Comparison of ENCODE assay signal across 31 cellular contexts in the genomic region with DNA sequence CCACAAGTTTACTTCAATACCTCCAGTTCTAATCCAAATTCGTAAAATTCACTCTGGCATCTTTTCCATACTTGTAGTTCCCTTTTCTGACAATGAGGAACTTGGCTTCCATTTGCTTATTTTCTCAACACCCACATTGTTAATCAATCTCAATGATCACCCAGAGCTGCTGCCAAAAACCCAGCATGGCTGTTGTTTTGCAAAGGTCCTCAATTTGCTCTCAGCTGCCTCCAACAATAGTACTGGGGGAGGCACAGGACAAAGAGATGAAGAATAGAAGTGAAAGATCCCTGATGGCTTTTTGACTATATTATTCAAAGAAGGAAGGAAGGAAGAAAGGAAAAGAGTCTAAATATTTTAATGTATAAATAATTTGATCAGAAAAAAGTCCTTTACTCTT.
"Had no signal": no experiment of that assay in that cellular context is flagged by ENCODE, and none has a peak within 500 bp of the region (broad histone marks: within the 10 kb centered on the region; RNA-seq: fewer than 3 reads in every experiment).

No MANE protein-coding gene starts in this region.

- H3K4me1 Mint-ChIP-seq: activated B cell treated with CpG ODN at 0.5 μM for 24 hours; activated CD4-positive, alpha-beta T cell treated with anti-CD3 and anti-CD28 coated beads, Interleukin-2, amount 10 ng/mL, durations not matched to agents 24 days and 14 days; activated CD8-positive, alpha-beta memory T cell treated with anti-CD3 and anti-CD28 coated beads, Interleukin-2, amount 10 ng/mL, durations not matched to agents 7 days and 5 days; activated naive CD8-positive, alpha-beta T cell treated with anti-CD3 and anti-CD28 coated beads, Interleukin-2, amount 50 U/mL, for 24 hours; central memory CD8-positive, alpha-beta T cell had no signal

- H3K4me1 ChIP-seq: ascending aorta, body of pancreas, SJSA1 had no signal

- H3K27ac ChIP-seq: ascending aorta, body of pancreas, SJSA1 had no signal

- H3K36me3 ChIP-seq: ascending aorta, SJSA1 had no signal

- H3K4me3 ChIP-seq: ascending aorta, body of pancreas, SJSA1 had no signal

- H3K27ac Mint-ChIP-seq: activated B cell treated with CpG ODN at 0.5 μM for 24 hours; activated CD4-positive, alpha-beta T cell treated with anti-CD3 and anti-CD28 coated beads, Interleukin-2, amount 10 ng/mL, durations not matched to agents 24 days and 14 days; activated CD8-positive, alpha-beta memory T cell treated with anti-CD3 and anti-CD28 coated beads, Interleukin-2, amount 10 ng/mL, durations not matched to agents 7 days and 5 days; activated naive CD4-positive, alpha-beta T cell treated with anti-CD3 and anti-CD28 coated beads, Interleukin-2, amount 50 U/mL, for 72 hours; activated naive CD8-positive, alpha-beta T cell treated with anti-CD3 and anti-CD28 coated beads, Interleukin-2, amount 50 U/mL, for 24 hours; activated T-cell treated with anti-CD3 and anti-CD28 coated beads, Interleukin-2, amount 50 U/mL, for 24 hours; activated T-helper 1 cell treated with anti-CD3 and anti-CD28 coated beads, Interleukin-12 subunit alpha, Interleukin-12 subunit beta, Interleukin-2, Interleukin-4 antibody, amounts not matched to agents 30 ng/mL and 10 ng/mL and 1 ng/mL, durations not matched to agents 14 hours and 24 hours and 36 hours had no signal

- H3K36me3 Mint-ChIP-seq: activated CD8-positive, alpha-beta memory T cell treated with anti-CD3 and anti-CD28 coated beads, Interleukin-2, amount 10 ng/mL, durations not matched to agents 7 days and 5 days; activated naive CD4-positive, alpha-beta T cell treated with anti-CD3 and anti-CD28 coated beads, Interleukin-2, amount 50 U/mL, for 72 hours had no signal

- DNase-seq: activated B cell treated with CpG ODN at 0.5 μM for 24 hours; activated CD4-positive, alpha-beta T cell treated with anti-CD3 and anti-CD28 coated beads for 1 hour; activated CD4-positive, alpha-beta T cell treated with anti-CD3 and anti-CD28 coated beads, Interleukin-2, amount 10 ng/mL, durations not matched to agents 24 days and 14 days; activated CD4-positive, alpha-beta T cell treated with anti-CD3 and anti-CD28 coated beads, Interleukin-2, amount 50 U/mL, for 48 hours; activated CD8-positive, alpha-beta memory T cell treated with anti-CD3 and anti-CD28 coated beads, Interleukin-2, amount 10 ng/mL, durations not matched to agents 7 days and 5 days; activated effector memory CD4-positive, alpha-beta T cell treated with Interleukin-2 at 50 U/mL for 16 hours; activated naive CD4-positive, alpha-beta T cell treated with Interleukin-2 at 50 U/mL for 16 hours; activated naive CD8-positive, alpha-beta T cell treated with anti-CD3 and anti-CD28 coated beads, Interleukin-2, amount 50 U/mL, for 24 hours; activated T-cell treated with anti-CD3 and anti-CD28 coated beads, Interleukin-2, amount 50 U/mL, for 24 hours; amniotic stem cell; body of pancreas; MM.1S; NCI-H1048; NCI-H1417 treated with DMSO at 0.1 percent for 48 hours; NCI-H1694; NCI-H2029; NCI-H2107; NCI-H2171 treated with DMSO at 0.1 percent for 48 hours; NCI-H345; NCI-H510A; NCI-H526 treated with DMSO at 0.1 percent for 48 hours; NK-92 treated with Interleukin-12 subunit alpha and Interleukin-12 subunit beta, amount 100 ng/mL, for 24 hours; PC-3; SHP77; SW 1271 had no signal

- H3K27me3 Mint-ChIP-seq: activated B cell treated with CpG ODN at 0.5 μM for 24 hours; activated CD4-positive, alpha-beta T cell treated with anti-CD3 and anti-CD28 coated beads, Interleukin-2, amount 10 ng/mL, durations not matched to agents 24 days and 14 days; activated CD8-positive, alpha-beta memory T cell treated with anti-CD3 and anti-CD28 coated beads, Interleukin-2, amount 10 ng/mL, durations not matched to agents 7 days and 5 days; activated naive CD8-positive, alpha-beta T cell treated with anti-CD3 and anti-CD28 coated beads, Interleukin-2, amount 50 U/mL, for 24 hours; activated T-cell treated with anti-CD3 and anti-CD28 coated beads, Interleukin-2, amount 50 U/mL, for 24 hours; central memory CD8-positive, alpha-beta T cell had no signal

- ATAC-seq: activated CD8-positive, alpha-beta memory T cell treated with anti-CD3 and anti-CD28 coated beads, Interleukin-2, amount 10 ng/mL, durations not matched to agents 7 days and 5 days; activated naive CD4-positive, alpha-beta T cell treated with anti-CD3 and anti-CD28 coated beads, Interleukin-2, amount 50 U/mL, for 72 hours; activated naive CD8-positive, alpha-beta T cell treated with anti-CD3 and anti-CD28 coated beads, Interleukin-2, amount 50 U/mL, for 24 hours; body of pancreas; PC-3; SK-N-SH treated with all-trans-retinoic acid at 6 μM for 48 hours had no signal

- H3K27me3 ChIP-seq: ascending aorta, body of pancreas, SJSA1 had no signal

- H3K9me3 ChIP-seq: ascending aorta, body of pancreas, SJSA1 had no signal

- H3K9me3 Mint-ChIP-seq: activated B cell treated with CpG ODN at 0.5 μM for 24 hours; activated CD4-positive, alpha-beta T cell treated with anti-CD3 and anti-CD28 coated beads, Interleukin-2, amount 10 ng/mL, durations not matched to agents 24 days and 14 days; activated T-helper 1 cell treated with anti-CD3 and anti-CD28 coated beads, Interleukin-12 subunit alpha, Interleukin-12 subunit beta, Interleukin-2, Interleukin-4 antibody, amounts not matched to agents 30 ng/mL and 10 ng/mL and 1 ng/mL, durations not matched to agents 14 hours and 24 hours and 36 hours had no signal

- H3K4me3 Mint-ChIP-seq: activated B cell treated with CpG ODN at 0.5 μM for 24 hours; activated CD4-positive, alpha-beta T cell treated with anti-CD3 and anti-CD28 coated beads, Interleukin-2, amount 10 ng/mL, durations not matched to agents 24 days and 14 days; activated CD8-positive, alpha-beta memory T cell treated with anti-CD3 and anti-CD28 coated beads, Interleukin-2, amount 10 ng/mL, durations not matched to agents 7 days and 5 days; activated naive CD8-positive, alpha-beta T cell treated with anti-CD3 and anti-CD28 coated beads, Interleukin-2, amount 50 U/mL, for 24 hours; activated T-cell treated with anti-CD3 and anti-CD28 coated beads, Interleukin-2, amount 50 U/mL, for 24 hours; activated T-helper 1 cell treated with anti-CD3 and anti-CD28 coated beads, Interleukin-12 subunit alpha, Interleukin-12 subunit beta, Interleukin-2, Interleukin-4 antibody, amounts not matched to agents 30 ng/mL and 10 ng/mL and 1 ng/mL, durations not matched to agents 14 hours and 24 hours and 36 hours; central memory CD8-positive, alpha-beta T cell had no signal
